ENCODE assay signal across 8 cellular contexts in the genomic region with DNA sequence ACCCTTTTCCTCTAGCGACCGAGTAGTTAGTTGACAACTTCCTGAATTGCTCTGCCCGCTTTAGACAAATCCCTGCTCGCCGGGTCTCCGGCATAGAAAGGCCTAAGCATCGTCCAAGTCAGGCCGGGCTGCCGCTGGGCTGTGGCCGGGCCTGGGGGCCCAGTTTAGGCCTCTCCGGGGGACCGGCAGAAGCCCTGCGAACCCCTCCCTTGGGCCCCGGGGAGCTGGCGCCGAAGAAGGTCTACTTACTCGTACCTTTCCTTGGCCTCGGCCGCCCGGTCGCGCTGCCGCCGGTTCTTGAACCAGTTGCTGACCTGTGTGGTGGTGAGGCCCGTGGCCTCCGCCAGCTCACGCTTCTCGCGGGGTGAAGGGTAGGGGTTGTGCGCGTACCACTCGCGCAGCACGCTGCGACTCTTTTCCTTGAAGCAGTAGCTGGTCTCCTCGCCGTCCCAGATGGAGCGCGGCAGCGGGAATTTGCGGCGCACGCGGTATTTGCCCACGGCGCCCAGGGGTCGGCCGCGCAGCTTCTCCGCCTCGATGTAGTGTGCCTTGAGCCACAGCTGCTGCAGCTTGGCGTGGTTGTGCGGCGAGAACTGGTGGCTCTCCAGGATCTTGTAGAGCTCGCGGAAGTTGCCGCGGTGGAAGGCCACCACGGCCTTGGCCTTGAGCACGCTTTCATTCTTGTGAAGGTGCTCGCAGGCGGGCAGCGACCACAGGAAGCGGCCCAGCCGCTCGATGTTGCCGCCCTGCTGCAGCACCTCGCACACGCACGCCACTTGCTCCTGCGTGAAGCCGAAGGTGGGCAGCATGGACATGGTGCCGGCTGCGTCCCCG. TPM values are rescaled to one million over a fixed set of nuclear protein-coding genes. Genes with fewer than 3 reads are reported as not detected.
DNase-seq lines count a peak whose midpoint lies in the region; ATAC-seq and TF ChIP-seq lines count a peak whose summit lies in the region.

No MANE protein-coding gene starts in this region.

- TF ChIP-seq CTCF in spleen (IDR thresholded peaks at IDR 0.05 in 8 of 11, conservative IDR thresholded peaks at IDR 0.05 in 3 of 11) = no peak

- no peak overlapping the region for H3K27ac Mint-ChIP-seq in activated CD8-positive, alpha-beta memory T cell treated with anti-CD3 and anti-CD28 coated beads, Interleukin-2, amount 10 ng/mL, durations not matched to agents 7 days and 5 days

- TF ChIP-seq POLR2A in spleen (IDR thresholded peaks at IDR 0.05) = no peak

- ATAC-seq in Right ventricle myocardium inferior (no peak), left cardiac atrium (no peak), right cardiac atrium (no peak), HG03520 (IDR thresholded peaks at IDR 0.05; ENCODE audit: unreplicated experiment) (no peak), HG03442 (IDR thresholded peaks at IDR 0.05; ENCODE audit: unreplicated experiment) (no peak)
- ATAC-seq in activated CD8-positive, alpha-beta memory T cell treated with anti-CD3 and anti-CD28 coated beads, Interleukin-2, amount 10 ng/mL, durations not matched to agents 7 days and 5 days = peak; percentile 46

- CTCF ChIA-PET in activated CD8-positive, alpha-beta memory T cell treated with anti-CD3 and anti-CD28 coated beads, Interleukin-2, amount 10 ng/mL, durations not matched to agents 7 days and 5 days (lab: Charles Lee) = interaction anchor here (2.1 kb wide), 1 partner anchor 27 kb away, joined by 10 read pairs; no protein-coding TSS in a partner anchor

- peaks cover 9% of the 10 kb centered on the region for H3K4me1 ChIP-seq in right cardiac atrium (ENCODE audit: control insufficient read depth, insufficient read depth, low read length)
- H3K4me1 ChIP-seq in spleen = peaks cover 32 to 84% (median 56%) of the 10 kb centered on the region in 6 donors

- H3K9me3 ChIP-seq in right cardiac atrium (ENCODE audit: control insufficient read depth, low read length) (no peaks in the 10 kb centered on the region), spleen (no peaks in the 10 kb centered on the region)

- H3K9me3 Mint-ChIP-seq in activated CD8-positive, alpha-beta memory T cell treated with anti-CD3 and anti-CD28 coated beads, Interleukin-2, amount 10 ng/mL, durations not matched to agents 7 days and 5 days (ENCODE audit: low read depth) = no peaks in the 10 kb centered on the region

- H3K4me3 ChIP-seq in right cardiac atrium (ENCODE audit: low read length) = peak overlapping the region; percentile 25
- H3K4me3 ChIP-seq in spleen = peak overlapping the region in 7 of 8 donors; percentile 35 to 72 (median 48)

- no peaks in the 10 kb centered on the region for H3K36me3 ChIP-seq in spleen

- intact Hi-C loops in Right ventricle myocardium inferior (cut with DNase I) = no loop called here
- intact Hi-C loops in left cardiac atrium (cut with DNase I) = no loop called here
- intact Hi-C loops in right cardiac atrium (cut with DNase I) = no loop called here
- intact Hi-C loops in spleen (cut with DNase I; ENCODE audit: low total_unique reads) = no loop called here

- peak overlapping the region; percentile 63 for H3K4me3 Mint-ChIP-seq in activated CD8-positive, alpha-beta memory T cell treated with anti-CD3 and anti-CD28 coated beads, Interleukin-2, amount 10 ng/mL, durations not matched to agents 7 days and 5 days

- DNase-seq in Right ventricle myocardium inferior (ENCODE audit: missing footprints) (peak; percentile 78), left cardiac atrium (no peak), right cardiac atrium (peak; percentile 36 to 80 (median 74)), spleen (no peak), ureter (ENCODE audit: low spot score) (no peak)
- peak; percentile 62 for DNase-seq in activated CD8-positive, alpha-beta memory T cell treated with anti-CD3 and anti-CD28 coated beads, Interleukin-2, amount 10 ng/mL, durations not matched to agents 7 days and 5 days

- peaks cover 27% of the 10 kb centered on the region for H3K4me1 Mint-ChIP-seq in activated CD8-positive, alpha-beta memory T cell treated with anti-CD3 and anti-CD28 coated beads, Interleukin-2, amount 10 ng/mL, durations not matched to agents 7 days and 5 days

- H3K27me3 ChIP-seq in right cardiac atrium (ENCODE audit: control insufficient read depth, insufficient read depth) (no peaks in the 10 kb centered on the region), spleen (replicated peaks in 1 of 7) (peaks cover 8 to 100% (median 100%) of the 10 kb centered on the region in 7 donors)

- H3K27me3 Mint-ChIP-seq in activated CD8-positive, alpha-beta memory T cell treated with anti-CD3 and anti-CD28 coated beads, Interleukin-2, amount 10 ng/mL, durations not matched to agents 7 days and 5 days = peaks cover 90% of the 10 kb centered on the region

- H3K27ac ChIP-seq in right cardiac atrium (ENCODE audit: low read length) (no peak overlapping the region), spleen (no peak overlapping the region)

- H3K36me3 Mint-ChIP-seq in activated CD8-positive, alpha-beta memory T cell treated with anti-CD3 and anti-CD28 coated beads, Interleukin-2, amount 10 ng/mL, durations not matched to agents 7 days and 5 days = peaks cover 1% of the 10 kb centered on the region

- 19% methylated on average over 75 of the region's 75 CpGs for WGBS in right cardiac atrium
- 5 to 16% (median 8%) methylated on average over 17 to 75 of the region's 75 CpGs for WGBS in spleen, 5 donors

RNA-seq across cellular contexts. Expression of gene SIX2, which starts 0.7 kb away (rescaled TPM):
- 0.65 TPM for total RNA-seq in Right ventricle myocardium inferior
- 1 to 10 TPM; 1.0 to 1.3 TPM for total RNA-seq in left cardiac atrium
- not detected for total RNA-seq in activated CD8-positive, alpha-beta memory T cell treated with anti-CD3 and anti-CD28 coated beads, Interleukin-2, amount 10 ng/mL, durations not matched to agents 7 days and 5 days
- under 1 TPM; 0.31 to 0.65 (median 0.48) TPM for total RNA-seq in right cardiac atrium
- polyA plus RNA-seq in right cardiac atrium = 0.77 TPM
- under 1 TPM in 1 of 7 donors, not detected in 6; 0.20 TPM for total RNA-seq in spleen
- polyA plus RNA-seq in spleen = under 1 TPM in 2 of 3 donors, not detected in 1; 0.03 TPM
- 1.2 TPM for total RNA-seq in ureter

Comparison
In these comparisons a context has a peak if more than half of its experiments do, and no peak if none do; other contexts are left out.
1. DNase-seq: peak in Right ventricle myocardium inferior (single experiment), activated CD8-positive, alpha-beta memory T cell treated with anti-CD3 and anti-CD28 coated beads, Interleukin-2, amount 10 ng/mL, durations not matched to agents 7 days and 5 days (single experiment) and right cardiac atrium (3 of 3); none in left cardiac atrium (single experiment), spleen (single experiment) and ureter (single experiment).